9 cellular contexts compared by ENCODE assay signal in genomic region chr5:141050622-141051525, GRCh38. TPM values are rescaled to one million over a fixed set of nuclear protein-coding genes. Genes with fewer than 3 reads are reported as not detected.
DNase-seq lines count a peak whose midpoint lies in the region; ATAC-seq, FAIRE-seq and TF ChIP-seq lines count a peak whose summit lies in the region.
"Had no signal": no experiment of that assay in that cellular context is flagged by ENCODE, and none has a peak within 500 bp of the region (broad histone marks: within the 10 kb centered on the region; RNA-seq: fewer than 3 reads in every experiment).

PCDHB1 (plus strand) TSS chr5:141051374; CDS start chr5:141051471, 97 bp downstream.

- no peak within 1 kb of the TSS for H3K9ac ChIP-seq in mucosa of rectum (ENCODE audit: low read depth in 1 of 2, low read length in 2 of 2)

- H3K36me3 ChIP-seq in bronchial epithelial cell (ENCODE audit: control insufficient read depth, insufficient read depth, low read length) = no peaks in the 10 kb centered on the region
- H3K36me3 ChIP-seq in mucosa of rectum (ENCODE audit: control insufficient read depth in 2 of 2, insufficient read depth in 2 of 2, low read length in 2 of 2) = no peaks in the 10 kb centered on the region

- no peaks in the 10 kb centered on the region for H3K27me3 Mint-ChIP-seq in T-helper 2 cell treated with Interferon-gamma antibody and Interleukin-4, amounts not matched to agents 5 μg/mL and 100 μg/mL, for 36 hours (ENCODE audit: low read depth)

- FAIRE-seq in bronchial epithelial cell (lab: Jason Lieb, UNC) = no peak
- FAIRE-seq: islet of Langerhans had no signal

- ATAC-seq in GM19463 (IDR thresholded peaks at IDR 0.05; ENCODE audit: unreplicated experiment) = no peak

- H3K27ac Mint-ChIP-seq in T-helper 2 cell treated with Interferon-gamma antibody and Interleukin-4, amounts not matched to agents 5 μg/mL and 100 μg/mL, for 36 hours = no peak within 1 kb of the TSS

- H3K4me3 Mint-ChIP-seq in T-helper 2 cell treated with Interferon-gamma antibody and Interleukin-4, amounts not matched to agents 5 μg/mL and 100 μg/mL, for 36 hours = no peak within 1 kb of the TSS

- H3K4me3 ChIP-seq in bronchial epithelial cell (ENCODE audit: low read depth, low read length) (peak within 1 kb of the TSS; percentile 36), mucosa of rectum (ENCODE audit: low read length in 2 of 2) (peak within 1 kb of the TSS; percentile 31 to 61), lower leg skin (ENCODE audit: low read depth, poor library complexity, severe bottlenecking) (no peak within 1 kb of the TSS)

- no peaks in the 10 kb centered on the region for H3K36me3 Mint-ChIP-seq in T-helper 2 cell treated with Interferon-gamma antibody and Interleukin-4, amounts not matched to agents 5 μg/mL and 100 μg/mL, for 36 hours (ENCODE audit: low read depth)

- TF ChIP-seq POLR2A in lower leg skin (IDR thresholded peaks at IDR 0.05) = no peak

- H3K4me1 ChIP-seq in mucosa of rectum (ENCODE audit: control insufficient read depth in 2 of 2, insufficient read depth in 2 of 2, low read length in 2 of 2) = no peaks in the 10 kb centered on the region

- no peak for TF ChIP-seq CTCF in bronchial epithelial cell (IDR thresholded peaks at IDR 0.05; ENCODE audit: insufficient read depth, low read length, severe bottlenecking)
- no peak for TF ChIP-seq CTCF in lower leg skin (IDR thresholded peaks at IDR 0.05)

- no peaks in the 10 kb centered on the region for H3K4me1 Mint-ChIP-seq in T-helper 2 cell treated with Interferon-gamma antibody and Interleukin-4, amounts not matched to agents 5 μg/mL and 100 μg/mL, for 36 hours (ENCODE audit: low read depth)

- peaks cover 18% of the 10 kb centered on the region for H3K9me3 Mint-ChIP-seq in T-helper 2 cell treated with Interferon-gamma antibody and Interleukin-4, amounts not matched to agents 5 μg/mL and 100 μg/mL, for 36 hours

- WGBS in lower leg skin, 2 donors = 19 to 20% methylated on average over 20 of the region's 20 CpGs

- peak; percentile 26 for DNase-seq in A172 (ENCODE audit: low spot score)
- peak; percentile 13 for DNase-seq in NCI-H1048 (lab: John Stamatoyannopoulos, UW)
- no peak for DNase-seq in bronchial epithelial cell (ENCODE audit: low read depth)
- DNase-seq in T-helper 2 cell treated with Interferon-gamma antibody and Interleukin-4, amounts not matched to agents 5 μg/mL and 100 μg/mL, for 36 hours (ENCODE audit: low spot score) = no peak
- DNase-seq in lower leg skin (ENCODE audit: low spot score in 2 of 2) = no peak
- DNase-seq in effector CD4-positive, alpha-beta T cell = no peak

- H3K27ac ChIP-seq in mucosa of rectum (ENCODE audit: low read depth in 2 of 2, low read length in 2 of 2) = no peak within 1 kb of the TSS

- peaks cover 0 to 2% of the 10 kb centered on the region in 2 donors for H3K9me3 ChIP-seq in mucosa of rectum (ENCODE audit: control insufficient read depth in 2 of 2, low read length in 2 of 2)

- intact Hi-C loops in lower leg skin (cut with DNase I; ENCODE audit: low total_unique reads) = no loop called here

- peaks cover 2% of the 10 kb centered on the region for H3K27me3 ChIP-seq in bronchial epithelial cell (ENCODE audit: control insufficient read depth, insufficient read depth, low read length)
- H3K27me3 ChIP-seq in mucosa of rectum (ENCODE audit: control insufficient read depth in 2 of 2, insufficient read depth in 2 of 2, low read length in 2 of 2) = no peaks in the 10 kb centered on the region

RNA-seq across cellular contexts. Expression of gene PCDHB1, which starts in this region (rescaled TPM):
- not detected in 2 replicates for total RNA-seq in A172 (2014; rRNA removed; shearing (Covaris generic))
- total RNA-seq in bronchial epithelial cell = not detected in 2 replicates
- not detected for total RNA-seq in lower leg skin

Comparison
In these comparisons a context has a peak if more than half of its experiments do, and no peak if none do; other contexts are left out.
1. Peak in DNase-seq in A172; RNA of the gene not detected or under 1 TPM.